ENCODE assay signal across 8 cellular contexts in the genomic region with DNA sequence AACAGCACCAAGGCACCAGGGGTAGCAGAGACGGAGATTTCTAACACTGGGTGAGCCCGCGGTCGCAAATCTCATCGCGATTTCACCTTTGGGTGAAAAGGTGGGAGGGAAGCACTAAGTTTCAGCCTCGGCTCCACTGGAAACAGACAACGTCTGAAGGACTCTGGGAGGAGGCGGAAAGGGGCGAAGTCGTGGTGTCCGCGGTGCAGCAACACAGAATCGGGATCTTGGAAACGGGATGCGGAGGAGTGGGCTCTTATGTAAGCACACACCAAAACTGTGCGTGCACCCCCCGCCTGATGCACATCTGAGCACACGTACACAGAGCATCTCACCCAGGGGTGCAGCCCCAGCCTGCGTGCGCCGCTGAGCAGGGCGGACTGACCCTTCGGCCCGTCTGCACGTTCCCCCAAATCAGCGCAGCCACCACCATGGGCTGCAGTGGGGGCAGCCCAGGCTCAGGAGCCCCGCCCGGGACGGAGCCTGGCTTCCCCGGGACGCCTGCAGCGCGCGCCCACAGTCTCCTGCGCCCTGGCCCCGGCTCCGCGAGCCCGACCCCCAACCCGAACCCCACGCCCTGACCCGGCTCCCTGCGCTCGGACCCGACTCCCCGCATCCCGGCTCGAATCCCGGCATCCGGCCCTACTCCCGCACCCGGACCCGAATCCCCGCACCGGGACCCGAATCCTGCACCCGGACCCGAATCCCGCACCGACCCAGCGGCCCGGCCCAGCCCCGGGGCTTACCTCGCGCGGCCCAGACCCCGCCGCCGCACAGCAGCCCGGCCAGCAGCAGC. TPM values are rescaled to one million over a fixed set of nuclear protein-coding genes. Genes with fewer than 3 reads are reported as not detected.
A peak's percentile ranks its signal among the peaks of the same experiment; 100 is the strongest.
DNase-seq lines count a peak whose midpoint lies in the region; ATAC-seq and TF ChIP-seq lines count a peak whose summit lies in the region.

No MANE protein-coding gene starts in this region.

- TF ChIP-seq POLR2A in right lobe of liver (IDR thresholded peaks at IDR 0.05) = no peak

- H3K4me1 ChIP-seq in CD8-positive, alpha-beta memory T cell (ENCODE audit: insufficient read depth, low read length) = peaks cover 28% of the 10 kb centered on the region
- peaks cover 0 to 21% (median 0%) of the 10 kb centered on the region in 4 donors for H3K4me1 ChIP-seq in right lobe of liver

- CTCF ChIA-PET in CD8-positive, alpha-beta memory T cell (lab: Charles Lee) = interaction anchor here (0.6 to 1.2 kb wide), 2 partner anchors 168 to 195 kb away, joined by 3 read pairs; no protein-coding TSS in a partner anchor
- CTCF ChIA-PET in HEK293T (lab: Yijun Ruan, JAX) = interaction anchor here (0.5 kb wide), 1 partner anchor 104 kb away, joined by 3 read pairs; no protein-coding TSS in a partner anchor

- H3K9me3 ChIP-seq in CD8-positive, alpha-beta memory T cell (ENCODE audit: low read length) = no peaks in the 10 kb centered on the region
- H3K9me3 ChIP-seq in SK-N-MC (ENCODE audit: low read depth, low read length) (no peaks in the 10 kb centered on the region), right lobe of liver (no peaks in the 10 kb centered on the region)

- H3K4me3 Mint-ChIP-seq in CD8-positive, alpha-beta memory T cell = peak overlapping the region; percentile 95 to 99 (median 98)

- H3K9me3 Mint-ChIP-seq in CD8-positive, alpha-beta memory T cell = no peaks in the 10 kb centered on the region

- ATAC-seq in right lobe of liver (peak in 3 of 4 donors; percentile 4 to 15 (median 12)), HG02852 (IDR thresholded peaks at IDR 0.05; ENCODE audit: unreplicated experiment) (no peak), GM21786 (IDR thresholded peaks at IDR 0.05; ENCODE audit: unreplicated experiment) (no peak)
- peak; percentile 20 for ATAC-seq in stimulated activated naive CD8-positive, alpha-beta T cell treated with anti-CD3 and anti-CD28 coated beads, Interleukin-15, Interleukin-2, amounts not matched to agents 100 U/mL and 50 U/mL, for 24 hours

- TF ChIP-seq CTCF in right lobe of liver (IDR thresholded peaks at IDR 0.05) = no peak

- H3K27me3 Mint-ChIP-seq in CD8-positive, alpha-beta memory T cell = no peaks in the 10 kb centered on the region

- H3K4me1 Mint-ChIP-seq in CD8-positive, alpha-beta memory T cell = peaks cover 42 to 55% (median 55%) of the 10 kb centered on the region in 3 donors

- H3K4me3 ChIP-seq in CD8-positive, alpha-beta memory T cell (ENCODE audit: low read length) = peak overlapping the region; percentile 83
- peak overlapping the region; percentile 89 for H3K4me3 ChIP-seq in SK-N-MC
- peak overlapping the region; percentile 58 to 82 (median 71) for H3K4me3 ChIP-seq in right lobe of liver

- peak in 1 of 5 donors; percentile 10 for DNase-seq in CD8-positive, alpha-beta memory T cell
- DNase-seq in HEK293T (ENCODE audit: extremely low spot score) (peak; percentile 38), SK-N-MC (ENCODE audit: low read depth, low spot score) (no peak), cerebellar cortex (ENCODE audit: low spot score) (peak; percentile 52), right lobe of liver (peak in 2 of 3 donors; percentile 51 to 58)
- peak; percentile 54 for DNase-seq in stimulated activated naive CD8-positive, alpha-beta T cell treated with anti-CD3 and anti-CD28 coated beads, Interleukin-15, Interleukin-2, amounts not matched to agents 100 U/mL and 50 U/mL, for 24 hours

- H3K36me3 ChIP-seq in CD8-positive, alpha-beta memory T cell (ENCODE audit: insufficient read depth, low read length) = no peaks in the 10 kb centered on the region
- H3K36me3 ChIP-seq in SK-N-MC (ENCODE audit: insufficient read depth, low read length) (peaks cover 3% of the 10 kb centered on the region; the same call in 1 of the 2 replicates), right lobe of liver (no peaks in the 10 kb centered on the region)

- no peaks in the 10 kb centered on the region for H3K27me3 ChIP-seq in CD8-positive, alpha-beta memory T cell (ENCODE audit: insufficient read depth, low read length, poor library complexity, severe bottlenecking)
- no peaks in the 10 kb centered on the region for H3K27me3 ChIP-seq in right lobe of liver

- peaks cover 0 to 11% (median 0%) of the 10 kb centered on the region in 3 donors for H3K36me3 Mint-ChIP-seq in CD8-positive, alpha-beta memory T cell

- H3K27ac Mint-ChIP-seq in CD8-positive, alpha-beta memory T cell = peak overlapping the region; percentile 40 to 96 (median 94)

- WGBS in right lobe of liver (ENCODE audit: insufficient coverage, low coverage, low lambda C conversion rate, missing lambda C conversion rate) = 1% methylated on average over 19 of the region's 71 CpGs

- H3K9ac ChIP-seq in SK-N-MC (ENCODE audit: insufficient read length) = peak overlapping the region; percentile 80

- POLR2A ChIA-PET in CD8-positive, alpha-beta memory T cell (lab: Charles Lee) = no interaction called here
- POLR2A ChIA-PET in HEK293T (lab: Yijun Ruan, JAX) = no interaction called here

- intact Hi-C loops in right lobe of liver (cut with DNase I) = no loop called here

- H3K27ac ChIP-seq in CD8-positive, alpha-beta memory T cell (ENCODE audit: low read depth, low read length) = peak overlapping the region; percentile 57
- H3K27ac ChIP-seq in SK-N-MC (no peak overlapping the region), right lobe of liver (peak overlapping the region in 1 of 3 donors; percentile 47)

TF ChIP-seq in HEK293T, 16 proteins besides CTCF, POLR2A, EP300 and RAD21:
- TF ChIP-seq ZNF384 (IDR thresholded peaks at IDR 0.05) = no peak
- no peak for TF ChIP-seq L3MBTL2 (conservative IDR thresholded peaks at IDR 0.05)
- TF ChIP-seq LEF1 (IDR thresholded peaks at IDR 0.05; ENCODE audit: borderline replicate concordance) = no peak
- TF ChIP-seq NFRKB (IDR thresholded peaks at IDR 0.05) = no peak
- TF ChIP-seq SUZ12 (IDR thresholded peaks at IDR 0.05) = no peak
- no peak for TF ChIP-seq TARDBP (IDR thresholded peaks at IDR 0.05)
- TF ChIP-seq FOXA1 (IDR thresholded peaks at IDR 0.05) = no peak
- no peak for TF ChIP-seq FOXK2 (IDR thresholded peaks at IDR 0.05)
- TF ChIP-seq ARNT (IDR thresholded peaks at IDR 0.05) = no peak
- no peak for TF ChIP-seq BHLHE40 (IDR thresholded peaks at IDR 0.05; ENCODE audit: borderline replicate concordance)
- TF ChIP-seq, protein P1, sequence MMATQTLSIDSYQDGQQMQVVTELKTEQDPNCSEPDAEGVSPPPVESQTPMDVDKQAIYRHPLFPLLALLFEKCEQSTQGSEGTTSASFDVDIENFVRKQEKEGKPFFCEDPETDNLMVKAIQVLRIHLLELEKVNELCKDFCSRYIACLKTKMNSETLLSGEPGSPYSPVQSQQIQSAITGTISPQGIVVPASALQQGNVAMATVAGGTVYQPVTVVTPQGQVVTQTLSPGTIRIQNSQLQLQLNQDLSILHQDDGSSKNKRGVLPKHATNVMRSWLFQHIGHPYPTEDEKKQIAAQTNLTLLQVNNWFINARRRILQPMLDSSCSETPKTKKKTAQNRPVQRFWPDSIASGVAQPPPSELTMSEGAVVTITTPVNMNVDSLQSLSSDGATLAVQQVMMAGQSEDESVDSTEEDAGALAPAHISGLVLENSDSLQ (IDR thresholded peaks at IDR 0.05) = no peak
- no peak for TF ChIP-seq ELF4 (IDR thresholded peaks at IDR 0.05)
- TF ChIP-seq FOXM1 (IDR thresholded peaks at IDR 0.05; ENCODE audit: borderline replicate concordance) = no peak
- no peak for TF ChIP-seq SP1 (IDR thresholded peaks at IDR 0.05)
- no peak for TF ChIP-seq HDGF (IDR thresholded peaks at IDR 0.05; ENCODE audit: borderline replicate concordance)

RNA-seq across cellular contexts. Expression of gene CLSTN1, which starts 0.7 kb away (rescaled TPM):
- total RNA-seq in CD8-positive, alpha-beta memory T cell = 10 to 100 TPM; 38.4 to 40.8 TPM
- 48.2 TPM for polyA plus RNA-seq in CD8-positive, alpha-beta memory T cell
- 1 to 10 TPM; 4.4 to 9.9 (median 8.3) TPM for total RNA-seq in right lobe of liver

Comparison
In these comparisons a context has a peak if more than half of its experiments do, and no peak if none do; other contexts are left out.
1. ATAC-seq: peak in right lobe of liver (3 of 4) and stimulated activated naive CD8-positive, alpha-beta T cell treated with anti-CD3 and anti-CD28 coated beads, Interleukin-15, Interleukin-2, amounts not matched to agents 100 U/mL and 50 U/mL, for 24 hours (single experiment); none in HG02852 (single experiment) and GM21786 (single experiment).
2. Peak in every context shown above with its lines, with median percentiles within 50 percentile points of each other: H3K4me3 ChIP-seq.